ENCODE assay signal across 13 cellular contexts in the genomic region with DNA sequence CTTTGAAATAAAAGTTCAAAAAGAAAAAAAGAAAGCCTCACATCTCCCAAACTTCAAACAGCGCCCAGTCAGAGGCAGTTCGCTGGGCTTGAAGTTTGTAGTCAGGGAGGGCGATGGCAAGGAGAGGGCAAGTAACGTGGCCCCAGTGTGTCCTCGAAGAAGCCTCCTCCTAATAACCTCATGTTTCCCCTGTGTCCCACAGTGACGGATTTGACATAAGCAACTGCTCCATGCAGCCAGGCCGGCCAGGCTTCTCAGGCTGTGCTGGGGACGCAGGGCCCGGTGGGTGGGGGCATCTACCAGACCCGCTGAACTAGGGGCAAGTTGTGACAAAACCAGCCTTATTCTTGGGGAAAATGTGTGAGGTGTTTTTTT.
DNase-seq lines count a peak whose midpoint lies in the region; ATAC-seq, FAIRE-seq and TF ChIP-seq lines count a peak whose summit lies in the region.
"Had no signal": no experiment of that assay in that cellular context is flagged by ENCODE, and none has a peak within 500 bp of the region (broad histone marks: within the 10 kb centered on the region; RNA-seq: fewer than 3 reads in every experiment).

No MANE protein-coding gene starts in this region.

- H4K20me1 ChIP-seq in H1 (replicated peaks in 1 of 2; ENCODE audit: control insufficient read depth in 1 of 2, insufficient read depth in 2 of 2, low read length in 2 of 2) (no peaks in the 10 kb centered on the region), neural cell (ENCODE audit: insufficient read depth) (no peaks in the 10 kb centered on the region)

- H3K27ac ChIP-seq in H1 (ENCODE audit: low read depth, low read length) (no peak overlapping the region), neural cell (ENCODE audit: low read length) (peak overlapping the region; percentile 49), tibial artery (peak overlapping the region; percentile 89 to 92), ovary (peak overlapping the region in 1 of 2 donors; percentile 44)

- H3K4ac ChIP-seq in H1 (replicated peaks; ENCODE audit: insufficient read length, low read depth, low read length), result no peak overlapping the region

- no peaks in the 10 kb centered on the region for H3K9me2 ChIP-seq in neural cell (ENCODE audit: insufficient read depth, low read length)

- H3K14ac ChIP-seq in H1 (ENCODE audit: insufficient read length), result no peak overlapping the region

- H2BK12ac ChIP-seq in H1 (ENCODE audit: low read depth, low read length), result 0 out of 2 replicates have a peak overlapping the region, but pooled peaks have one; percentile 5

- H3K18ac ChIP-seq in H1 (ENCODE audit: extremely low read depth, low read length), result no peak overlapping the region

- peak overlapping the region; percentile 92 for H3K27ac Mint-ChIP-seq in activated T-cell treated with anti-CD3 and anti-CD28 coated beads, Interleukin-2, amount 50 U/mL, for 24 hours
- H3K27ac Mint-ChIP-seq: activated naive CD4-positive, alpha-beta T cell treated with anti-CD3 and anti-CD28 coated beads, Interleukin-2, amount 10 ng/mL, durations not matched to agents 7 days and 5 days; immature natural killer cell; naive B cell had no signal

- TF ChIP-seq CTCF in H1 (IDR thresholded peaks at IDR 0.05; ENCODE audit: control extremely low read depth in 1 of 3, insufficient read depth in 1 of 3, low read depth in 1 of 3, low read length in 3 of 3), result no peak
- TF ChIP-seq CTCF in neural cell (IDR thresholded peaks at IDR 0.05; ENCODE audit: poor library complexity, severe bottlenecking), result no peak
- no peak for TF ChIP-seq CTCF in tibial artery (IDR thresholded peaks at IDR 0.05)
- TF ChIP-seq CTCF in ovary (IDR thresholded peaks at IDR 0.05), result no peak

- TF ChIP-seq EP300 in H1 (IDR thresholded peaks at IDR 0.05; ENCODE audit: borderline replicate concordance in 1 of 2, low read depth in 2 of 2, low read length in 2 of 2) (no peak), neural cell (conservative IDR thresholded peaks at IDR 0.05; ENCODE audit: poor library complexity, severe bottlenecking) (no peak), ovary (IDR thresholded peaks at IDR 0.05) (no peak)

- no peak overlapping the region for H2BK20ac ChIP-seq in H1 (ENCODE audit: low read length)

- no peak overlapping the region for H3K4me3 Mint-ChIP-seq in activated T-cell treated with anti-CD3 and anti-CD28 coated beads, Interleukin-2, amount 50 U/mL, for 24 hours
- H3K4me3 Mint-ChIP-seq: activated naive CD4-positive, alpha-beta T cell treated with anti-CD3 and anti-CD28 coated beads, Interleukin-2, amount 10 ng/mL, durations not matched to agents 7 days and 5 days; immature natural killer cell; naive B cell had no signal

- peak overlapping the region; percentile 34 for H4K91ac ChIP-seq in H1 (replicated peaks; ENCODE audit: insufficient read length, low read length)

- TF ChIP-seq RAD21 in H1 (IDR thresholded peaks at IDR 0.05 in 1 of 2, conservative IDR thresholded peaks at IDR 0.05 in 1 of 2; ENCODE audit: low read depth in 2 of 2, low read length in 2 of 2), result no peak
- TF ChIP-seq RAD21 in neural cell (conservative IDR thresholded peaks at IDR 0.05), result no peak

- WGBS in H1 (ENCODE audit: extremely low coverage in 1 of 2, insufficient coverage in 1 of 2, insufficient read length in 1 of 2, insufficient replicate concordance in 2 of 2, low coverage in 1 of 2, low lambda C conversion rate in 2 of 2, missing lambda C conversion rate in 1 of 2), 2 experiments, result 68% methylated on average over 10 of the region's 10 CpGs; no CpG with 5 or more reads in 1 of the 2 experiments
- WGBS in ovary, 3 donors, result 71 to 81% (median 78%) methylated on average over 10 of the region's 10 CpGs

- POLR2A ChIA-PET in H1 (lab: Charles Lee; ENCODE audit: partially characterized antibody), result no interaction called here

- H3K9me3 ChIP-seq in H1 (ENCODE audit: insufficient read depth in 2 of 2, low read depth in 1 of 2, low read length in 1 of 2), result no peaks in the 10 kb centered on the region
- no peaks in the 10 kb centered on the region for H3K9me3 ChIP-seq in neural cell (ENCODE audit: low read length)
- H3K9me3 ChIP-seq in tibial artery, result no peaks in the 10 kb centered on the region
- no peaks in the 10 kb centered on the region for H3K9me3 ChIP-seq in ovary
- H3K9me3 ChIP-seq: colonic mucosa had no signal

- 0 out of 2 replicates have a peak overlapping the region, but pooled peaks have one; percentile 20 for H4K8ac ChIP-seq in H1 (ENCODE audit: extremely low read depth, insufficient read depth, low read length)

- no peak for FAIRE-seq in H1 (lab: Jason Lieb, UNC)

- no peak overlapping the region for H3K4me3 ChIP-seq in H1 (ENCODE audit: extremely low read depth in 1 of 4, insufficient read depth in 2 of 4, low read depth in 3 of 4, low read length in 4 of 4)
- peak overlapping the region; percentile 24 for H3K4me3 ChIP-seq in neural cell (ENCODE audit: low read length)
- H3K4me3 ChIP-seq in tibial artery, result no peak overlapping the region
- no peak overlapping the region for H3K4me3 ChIP-seq in ovary
- H3K4me3 ChIP-seq: colonic mucosa had no signal

- peaks cover 6% of the 10 kb centered on the region for H3K27me3 Mint-ChIP-seq in activated T-cell treated with anti-CD3 and anti-CD28 coated beads, Interleukin-2, amount 50 U/mL, for 24 hours

- H3K56ac ChIP-seq in H1 (replicated peaks; ENCODE audit: insufficient read length, low read depth, low read length), result no peak overlapping the region

- H3K4me1 Mint-ChIP-seq in activated T-cell treated with anti-CD3 and anti-CD28 coated beads, Interleukin-2, amount 50 U/mL, for 24 hours (ENCODE audit: low read depth), result peaks cover 16% of the 10 kb centered on the region
- H3K4me1 Mint-ChIP-seq: activated naive CD4-positive, alpha-beta T cell treated with anti-CD3 and anti-CD28 coated beads, Interleukin-2, amount 10 ng/mL, durations not matched to agents 7 days and 5 days; immature natural killer cell; naive B cell had no signal

- H3K27me3 ChIP-seq in H1 (replicated peaks in 1 of 4; ENCODE audit: control insufficient read depth in 3 of 4, extremely low read depth in 1 of 4, insufficient read depth in 3 of 4, low read length in 3 of 4), result peaks cover 0 to 5% (median 1%) of the 10 kb centered on the region in 4 experiments; a peak in 5 of 7 replicates
- H3K27me3 ChIP-seq in neural cell (ENCODE audit: insufficient read depth, low read depth, low read length), result no peaks in the 10 kb centered on the region
- H3K27me3 ChIP-seq in tibial artery, result no peaks in the 10 kb centered on the region
- H3K27me3 ChIP-seq in ovary, result no peaks in the 10 kb centered on the region
- H3K27me3 ChIP-seq: colonic mucosa had no signal

- no peaks in the 10 kb centered on the region for H3K23me2 ChIP-seq in H1 (ENCODE audit: low read depth, low read length)

- ATAC-seq in GM18498 (IDR thresholded peaks at IDR 0.05; ENCODE audit: unreplicated experiment), result no peak

- DNase-seq in activated T-cell treated with anti-CD3 and anti-CD28 coated beads, Interleukin-2, amount 50 U/mL, for 24 hours, result peak; percentile 56
- no peak for DNase-seq in activated T-cell treated with anti-CD3 and anti-CD28 coated beads, Interleukin-2, amount 50 U/mL, for 1 hour
- DNase-seq in H1 (ENCODE audit: low read depth in 1 of 2, low spot score in 2 of 2) (no peak), tibial artery (no peak), ovary (no peak)
- DNase-seq in activated CD4-positive, CD25-positive, alpha-beta regulatory T cell (lab: John Stamatoyannopoulos, UW), result no peak
- DNase-seq: activated naive CD4-positive, alpha-beta T cell treated with anti-CD3 and anti-CD28 coated beads, Interleukin-2, amount 10 ng/mL, durations not matched to agents 7 days and 5 days; colonic mucosa; immature natural killer cell; naive B cell; NCI-H2029 had no signal

- H3K4me2 ChIP-seq in H1 (ENCODE audit: insufficient read depth in 1 of 2, low read depth in 2 of 2, low read length in 2 of 2) (peak overlapping the region in 1 of 2 experiments; percentile 48; a peak in 1 of 4 replicates), neural cell (ENCODE audit: low read length) (no peak overlapping the region)

- H3F3A ChIP-seq in neural cell (ENCODE audit: insufficient read depth, low read length, poor library complexity, severe bottlenecking), result no peaks in the 10 kb centered on the region

- CTCF ChIA-PET in H1 (lab: Charles Lee; ENCODE audit: partially characterized antibody), result no interaction called here

- no peaks in the 10 kb centered on the region for H3K79me1 ChIP-seq in H1 (ENCODE audit: low read depth, low read length)

- H3K79me2 ChIP-seq in H1 (ENCODE audit: control insufficient read depth in 1 of 2, insufficient read depth in 2 of 2, low read length in 2 of 2), result no peaks in the 10 kb centered on the region
- H3K79me2 ChIP-seq in neural cell (replicated peaks; ENCODE audit: insufficient read depth, low read length), result no peaks in the 10 kb centered on the region

- H2AFZ ChIP-seq in H1 (ENCODE audit: low read length) (no peak overlapping the region), neural cell (ENCODE audit: low read depth, low read length) (no peak overlapping the region)

- peaks cover 2% of the 10 kb centered on the region for H3K9me3 Mint-ChIP-seq in activated T-cell treated with anti-CD3 and anti-CD28 coated beads, Interleukin-2, amount 50 U/mL, for 24 hours
- H3K9me3 Mint-ChIP-seq: activated naive CD4-positive, alpha-beta T cell treated with anti-CD3 and anti-CD28 coated beads, Interleukin-2, amount 10 ng/mL, durations not matched to agents 7 days and 5 days had no signal

- no peak overlapping the region for H2AK5ac ChIP-seq in H1 (ENCODE audit: low read depth, low read length)

- intact Hi-C loops in tibial artery (cut with DNase I; ENCODE audit: low total_unique reads) (no loop called here), ovary (cut with DNase I) (no loop called here)

- H3K4me1 ChIP-seq in H1 (replicated peaks in 1 of 4; ENCODE audit: control insufficient read depth in 3 of 4, insufficient read depth in 4 of 4, low read length in 3 of 4), result peaks cover 3 to 7% (median 6%) of the 10 kb centered on the region in 4 experiments; a peak in 5 of 7 replicates
- H3K4me1 ChIP-seq in tibial artery, result peaks cover 0 to 29% (median 26%) of the 10 kb centered on the region in 4 donors
- peaks cover 4% of the 10 kb centered on the region for H3K4me1 ChIP-seq in ovary (ENCODE audit: insufficient read depth)
- H3K4me1 ChIP-seq: colonic mucosa had no signal

- no peaks in the 10 kb centered on the region for H3K36me3 Mint-ChIP-seq in activated T-cell treated with anti-CD3 and anti-CD28 coated beads, Interleukin-2, amount 50 U/mL, for 24 hours (ENCODE audit: low read depth)
- H3K36me3 Mint-ChIP-seq: activated naive CD4-positive, alpha-beta T cell treated with anti-CD3 and anti-CD28 coated beads, Interleukin-2, amount 10 ng/mL, durations not matched to agents 7 days and 5 days; naive B cell had no signal

- TF ChIP-seq POLR2A in H1 (IDR thresholded peaks at IDR 0.05; ENCODE audit: control extremely low read depth in 1 of 2, low read depth in 2 of 2, low read length in 2 of 2) (no peak), ovary (IDR thresholded peaks at IDR 0.05) (no peak)

- H2BK120ac ChIP-seq in H1 (replicated peaks; ENCODE audit: low read depth, low read length), result no peak overlapping the region

- H3K23ac ChIP-seq in H1 (ENCODE audit: insufficient read length), result no peak overlapping the region

- H2BK15ac ChIP-seq in H1 (ENCODE audit: low read length), result no peak overlapping the region

- H3K36me3 ChIP-seq in H1 (ENCODE audit: control insufficient read depth in 2 of 4, insufficient read depth in 4 of 4, low read length in 3 of 4), result no peaks in the 10 kb centered on the region
- H3K36me3 ChIP-seq in neural cell (ENCODE audit: insufficient read depth, low read length), result no peaks in the 10 kb centered on the region
- H3K36me3 ChIP-seq in tibial artery, result no peaks in the 10 kb centered on the region
- no peaks in the 10 kb centered on the region for H3K36me3 ChIP-seq in ovary
- H3K36me3 ChIP-seq: colonic mucosa had no signal

- no peak overlapping the region for H2BK5ac ChIP-seq in H1 (ENCODE audit: low read depth, low read length)

- no peak overlapping the region for H4K5ac ChIP-seq in H1 (ENCODE audit: insufficient read length, low read depth, low read length)

- no peak overlapping the region; a peak in 1 of 7 replicates for H3K9ac ChIP-seq in H1 (replicated peaks in 1 of 4; ENCODE audit: extremely low read depth in 1 of 4, low read depth in 3 of 4, low read length in 3 of 4)
- peak overlapping the region; percentile 53 for H3K9ac ChIP-seq in neural cell (ENCODE audit: low read length)
